Comparison of ENCODE assay signal across 4 cellular contexts in genomic region chr13:112024577-112024976, GRCh38. TPM values are rescaled to one million over a fixed set of nuclear protein-coding genes. Genes with fewer than 3 reads are reported as not detected.
"Had no signal": no experiment of that assay in that cellular context is flagged by ENCODE, and none has a peak within 500 bp of the region (broad histone marks: within the 10 kb centered on the region; RNA-seq: fewer than 3 reads in every experiment).

No MANE protein-coding gene starts in this region.

- H3K4me3 ChIP-seq: GM12878 had no signal

- DNase-seq: GDM1, GF-D8 had no signal

- ATAC-seq: GM12878 had no signal

RNA-seq across cellular contexts. Expression of gene SOX1, which starts 42.4 kb away (rescaled TPM):
- total RNA-seq: G401, GM12878 had no signal
- polyA plus RNA-seq: GM12878 had no signal
